ENCODE assay signal across 12 cellular contexts in genomic region chr10:91349381-91349780, GRCh38.
DNase-seq lines count a peak whose midpoint lies in the region; ATAC-seq and TF ChIP-seq lines count a peak whose summit lies in the region.
"Had no signal": no experiment of that assay in that cellular context is flagged by ENCODE, and none has a peak within 500 bp of the region (broad histone marks: within the 10 kb centered on the region; RNA-seq: fewer than 3 reads in every experiment).

No MANE protein-coding gene starts in this region.

- H3K4me3 Mint-ChIP-seq in effector memory CD8-positive, alpha-beta T cell: no peak overlapping the region
- H3K4me3 Mint-ChIP-seq: B cell; naive thymus-derived CD4-positive, alpha-beta T cell had no signal

- H3K4me3 ChIP-seq in ACC112 (ENCODE audit: low read depth, low read length) (no peak overlapping the region), NT2/D1 (ENCODE audit: insufficient read length, low read depth) (no peak overlapping the region), fibroblast of lung (replicated peaks in 1 of 4; ENCODE audit: control extremely low read depth in 1 of 4, insufficient read depth in 1 of 4, low read depth in 3 of 4, low read length in 4 of 4) (no peak overlapping the region), testis (no peak overlapping the region)
- no peak overlapping the region for H3K4me3 ChIP-seq in effector memory CD4-positive, alpha-beta T cell (ENCODE audit: insufficient read depth, low read depth, low read length, poor library complexity, severe bottlenecking)

- H3K4me1 ChIP-seq in ACC112 (ENCODE audit: control insufficient read depth, insufficient read depth, low read length, unreplicated experiment): peaks cover 48% of the 10 kb centered on the region
- H3K4me1 ChIP-seq in NT2/D1 (ENCODE audit: insufficient read depth, insufficient read length): no peaks in the 10 kb centered on the region
- H3K4me1 ChIP-seq in fibroblast of lung (ENCODE audit: control insufficient read depth, extremely low read depth, insufficient read depth, low read length): no peaks in the 10 kb centered on the region
- H3K4me1 ChIP-seq in effector memory CD4-positive, alpha-beta T cell (ENCODE audit: control insufficient read depth, insufficient read depth, low read length, poor library complexity, severe bottlenecking): no peaks in the 10 kb centered on the region
- H3K4me1 ChIP-seq in testis: no peaks in the 10 kb centered on the region

- no peaks in the 10 kb centered on the region for H3K9me3 Mint-ChIP-seq in effector memory CD8-positive, alpha-beta T cell

- no peak for TF ChIP-seq CTCF in fibroblast of lung (conservative IDR thresholded peaks at IDR 0.05 in 1 of 2, IDR thresholded peaks at IDR 0.05 in 1 of 2; ENCODE audit: low read depth in 1 of 2, low read length in 2 of 2)
- TF ChIP-seq CTCF in testis (IDR thresholded peaks at IDR 0.05): no peak

- no peaks in the 10 kb centered on the region for H3K36me3 ChIP-seq in ACC112 (ENCODE audit: insufficient read depth, low read length)
- no peaks in the 10 kb centered on the region for H3K36me3 ChIP-seq in NT2/D1 (ENCODE audit: insufficient read depth, insufficient read length, low read length)
- H3K36me3 ChIP-seq in fibroblast of lung (ENCODE audit: control insufficient read depth, insufficient read depth, low read length): no peaks in the 10 kb centered on the region
- H3K36me3 ChIP-seq in effector memory CD4-positive, alpha-beta T cell (ENCODE audit: control insufficient read depth, insufficient read depth, low read length): no peaks in the 10 kb centered on the region
- no peaks in the 10 kb centered on the region for H3K36me3 ChIP-seq in testis (ENCODE audit: low read depth, missing control alignments)

- peak; percentile 2 for DNase-seq in NT2/D1 (ENCODE audit: low read depth, low spot score)
- DNase-seq in fibroblast of lung (ENCODE audit: low read depth in 2 of 2): peak; percentile 89 to 97
- DNase-seq in mucosa of gallbladder (ENCODE audit: low spot score): peak; percentile 66
- no peak for DNase-seq in effector memory CD4-positive, alpha-beta T cell
- no peak for DNase-seq in testis
- DNase-seq in effector memory CD8-positive, alpha-beta T cell: no peak
- DNase-seq: activated T-cell treated with anti-CD3 and anti-CD28 coated beads, Interleukin-2, amount 50 U/mL, for 48 hours; naive thymus-derived CD4-positive, alpha-beta T cell; NCI-H2081 treated with DMSO at 0.1 percent for 48 hours had no signal

- H3K27ac ChIP-seq in ACC112 (ENCODE audit: low read depth, low read length): peak overlapping the region; percentile 61
- no peak overlapping the region for H3K27ac ChIP-seq in fibroblast of lung (ENCODE audit: insufficient read depth, low read length)
- H3K27ac ChIP-seq in effector memory CD4-positive, alpha-beta T cell (ENCODE audit: insufficient read depth, low read length, poor library complexity, severe bottlenecking): no peak overlapping the region
- no peak overlapping the region for H3K27ac ChIP-seq in testis

- peaks cover 10 to 13% of the 10 kb centered on the region in 2 donors for H3K27me3 Mint-ChIP-seq in effector memory CD8-positive, alpha-beta T cell

- H3K27me3 ChIP-seq in ACC112 (ENCODE audit: insufficient read depth, low read length) (no peaks in the 10 kb centered on the region), NT2/D1 (ENCODE audit: insufficient read depth, insufficient read length) (no peaks in the 10 kb centered on the region), fibroblast of lung (ENCODE audit: control insufficient read depth, insufficient read depth, low read length) (no peaks in the 10 kb centered on the region), testis (no peaks in the 10 kb centered on the region)
- no peaks in the 10 kb centered on the region for H3K27me3 ChIP-seq in effector memory CD4-positive, alpha-beta T cell (replicated peaks; ENCODE audit: control insufficient read depth, insufficient read depth, low read length, poor library complexity, severe bottlenecking)

- intact Hi-C loops in testis (cut with DNase I; ENCODE audit: low total_unique reads): no loop called here

- no peak for TF ChIP-seq POLR2A in testis (IDR thresholded peaks at IDR 0.05)

- no peaks in the 10 kb centered on the region for H3K79me2 ChIP-seq in ACC112 (ENCODE audit: control insufficient read depth, insufficient read depth, low read length, unreplicated experiment)
- H3K79me2 ChIP-seq in fibroblast of lung (ENCODE audit: control insufficient read depth, insufficient read depth, low read length): no peaks in the 10 kb centered on the region

- H3K9me3 ChIP-seq in NT2/D1 (ENCODE audit: insufficient read depth, low read length) (no peaks in the 10 kb centered on the region), fibroblast of lung (ENCODE audit: control insufficient read depth, insufficient read depth, low read depth, low read length) (no peaks in the 10 kb centered on the region), testis (no peaks in the 10 kb centered on the region)
- no peaks in the 10 kb centered on the region for H3K9me3 ChIP-seq in effector memory CD4-positive, alpha-beta T cell (ENCODE audit: control insufficient read depth, low read length)

- H3K9ac ChIP-seq in NT2/D1 (ENCODE audit: insufficient read length, low read depth): no peak overlapping the region
- H3K9ac ChIP-seq in fibroblast of lung (ENCODE audit: insufficient read depth, low read length): no peak overlapping the region

- H3K4me2 ChIP-seq in fibroblast of lung (ENCODE audit: extremely low read depth, insufficient read depth, low read length): no peak overlapping the region

- H3K27ac Mint-ChIP-seq in effector memory CD8-positive, alpha-beta T cell: no peak overlapping the region
- H3K27ac Mint-ChIP-seq: B cell; naive thymus-derived CD4-positive, alpha-beta T cell had no signal

- H3K4me1 Mint-ChIP-seq in effector memory CD8-positive, alpha-beta T cell (ENCODE audit: low read depth in 2 of 2): no peaks in the 10 kb centered on the region
- H3K4me1 Mint-ChIP-seq: B cell had no signal

- H2AFZ ChIP-seq in ACC112 (ENCODE audit: low read length, unreplicated experiment) (no peak overlapping the region), fibroblast of lung (ENCODE audit: low read length) (no peak overlapping the region)

- no peaks in the 10 kb centered on the region for H4K20me1 ChIP-seq in fibroblast of lung (ENCODE audit: control insufficient read depth, extremely low read depth, insufficient read depth, low read length)

- ATAC-seq in HG03354 (IDR thresholded peaks at IDR 0.05; ENCODE audit: poor library complexity, severe bottlenecking, unreplicated experiment): no peak
- no peak for ATAC-seq in effector memory CD8-positive, alpha-beta T cell (replicated peaks)
- ATAC-seq: naive thymus-derived CD4-positive, alpha-beta T cell had no signal

- H3K36me3 Mint-ChIP-seq in effector memory CD8-positive, alpha-beta T cell (ENCODE audit: insufficient read depth): peaks cover 3% of the 10 kb centered on the region
- H3K36me3 Mint-ChIP-seq: naive thymus-derived CD4-positive, alpha-beta T cell had no signal

Comparison
In these comparisons a context has a peak if more than half of its experiments do, and no peak if none do; other contexts are left out.
1. DNase-seq: peak in NT2/D1 (single experiment), fibroblast of lung (2 of 2) and mucosa of gallbladder (single experiment); none in effector memory CD4-positive, alpha-beta T cell (0 of 3), testis (single experiment) and effector memory CD8-positive, alpha-beta T cell (0 of 3).